ENCODE assay signal across 21 cellular contexts in genomic region chr15:89352476-89352875, GRCh38.
"Had no signal": no experiment of that assay in that cellular context is flagged by ENCODE, and none has a peak within 500 bp of the region (broad histone marks: within the 10 kb centered on the region; RNA-seq: fewer than 3 reads in every experiment).

No MANE protein-coding gene starts in this region.

- H3K27me3 ChIP-seq: thyroid gland had no signal

- H3K9me3 Mint-ChIP-seq: nephron, type B pancreatic cell had no signal

- DNase-seq: cortex of kidney; dorsolateral prefrontal cortex; effector CD8-positive, alpha-beta T cell; foreskin melanocyte; head of caudate nucleus; kidney; left cardiac atrium; left ventricle myocardium inferior; mesenchymal stem cell; midbrain; psoas muscle; sigmoid colon; stimulated activated CD4-positive, alpha-beta T cell treated with anti-CD3 and anti-CD28 coated beads, Interleukin-12 subunit alpha, Interleukin-12 subunit beta, amount 100 ng/mL, for 4 hours; stimulated activated naive CD4-positive, alpha-beta T cell; thyroid gland had no signal

- H2AFZ ChIP-seq: hepatocyte had no signal

- H3K27ac Mint-ChIP-seq: nephron, type B pancreatic cell had no signal

- ATAC-seq: left cardiac atrium, psoas muscle had no signal

- H3K36me3 ChIP-seq: left ventricle myocardium inferior, sigmoid colon, suprapubic skin, thyroid gland had no signal

- H3K4me1 Mint-ChIP-seq: nephron had no signal

- H3K4me3 Mint-ChIP-seq: nephron, type B pancreatic cell had no signal

- H3K4me1 ChIP-seq: left ventricle myocardium inferior, psoas muscle, sigmoid colon, suprapubic skin, thyroid gland had no signal

- H3K27ac ChIP-seq: dorsolateral prefrontal cortex, hepatocyte, left ventricle myocardium inferior, psoas muscle, sigmoid colon, skin epidermis, suprapubic skin, thyroid gland had no signal

- H3K4me2 ChIP-seq: hepatocyte had no signal

- H3K4me3 ChIP-seq: dorsolateral prefrontal cortex, hepatocyte, left ventricle myocardium inferior, lung, psoas muscle, sigmoid colon, skin epidermis, suprapubic skin, thyroid gland had no signal

- H3K9me3 ChIP-seq: left ventricle myocardium inferior, psoas muscle, sigmoid colon, suprapubic skin, thyroid gland had no signal
